1 cellular context compared by ENCODE assay signal in the genomic region with DNA sequence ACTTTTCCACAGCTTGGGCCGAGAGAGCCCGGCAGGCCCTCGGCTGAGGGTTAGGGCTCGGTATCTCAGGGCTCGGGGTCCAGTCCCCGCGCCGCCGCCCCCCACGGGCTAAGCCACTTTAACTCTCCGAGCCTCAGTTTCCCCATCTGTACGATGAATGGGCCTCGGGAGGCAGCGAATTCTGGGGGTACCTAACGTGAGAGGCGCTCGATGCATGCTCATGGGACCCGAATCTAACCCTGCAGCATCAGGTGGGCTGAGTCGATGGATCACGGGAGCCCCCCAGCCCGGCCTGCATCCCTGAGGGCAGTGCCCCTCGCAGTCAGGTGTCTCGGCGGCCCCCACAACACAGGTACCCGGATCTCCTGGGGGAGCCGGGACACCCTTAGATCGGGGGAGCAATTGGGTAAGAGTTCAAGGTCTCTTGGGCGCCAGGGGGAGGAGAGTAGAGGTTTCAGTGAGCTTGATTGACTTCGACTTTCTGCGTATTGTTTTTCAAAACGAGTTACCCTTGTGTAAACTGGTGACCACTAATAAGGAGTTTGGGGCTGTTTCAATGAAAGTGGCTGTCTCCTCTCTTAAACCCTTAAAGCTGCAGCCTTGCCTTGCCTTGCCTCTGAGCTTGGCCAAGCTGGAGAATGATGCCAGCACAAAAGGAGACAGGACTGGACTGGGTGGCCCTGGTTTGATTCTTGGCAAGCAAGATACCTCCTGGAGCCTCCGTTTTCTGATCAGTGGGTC.
TF ChIP-seq lines count a peak whose summit lies in the region.

No MANE protein-coding gene starts in this region.

TF ChIP-seq in HepG2, 621 proteins besides CTCF, POLR2A, EP300 and RAD21 (continued from another document and continues in another):
- TF ChIP-seq, protein P1, sequence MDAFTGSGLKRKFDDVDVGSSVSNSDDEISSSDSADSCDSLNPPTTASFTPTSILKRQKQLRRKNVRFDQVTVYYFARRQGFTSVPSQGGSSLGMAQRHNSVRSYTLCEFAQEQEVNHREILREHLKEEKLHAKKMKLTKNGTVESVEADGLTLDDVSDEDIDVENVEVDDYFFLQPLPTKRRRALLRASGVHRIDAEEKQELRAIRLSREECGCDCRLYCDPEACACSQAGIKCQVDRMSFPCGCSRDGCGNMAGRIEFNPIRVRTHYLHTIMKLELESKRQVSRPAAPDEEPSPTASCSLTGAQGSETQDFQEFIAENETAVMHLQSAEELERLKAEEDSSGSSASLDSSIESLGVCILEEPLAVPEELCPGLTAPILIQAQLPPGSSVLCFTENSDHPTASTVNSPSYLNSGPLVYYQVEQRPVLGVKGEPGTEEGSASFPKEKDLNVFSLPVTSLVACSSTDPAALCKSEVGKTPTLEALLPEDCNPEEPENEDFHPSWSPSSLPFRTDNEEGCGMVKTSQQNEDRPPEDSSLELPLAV (CRISPR knock-in tag; conservative IDR thresholded peaks at IDR 0.05; ENCODE audit: low read depth): no peak
- no peak for TF ChIP-seq ATRX (CRISPR knock-in tag; IDR thresholded peaks at IDR 0.05; ENCODE audit: borderline replicate concordance)
- TF ChIP-seq, protein P2, sequence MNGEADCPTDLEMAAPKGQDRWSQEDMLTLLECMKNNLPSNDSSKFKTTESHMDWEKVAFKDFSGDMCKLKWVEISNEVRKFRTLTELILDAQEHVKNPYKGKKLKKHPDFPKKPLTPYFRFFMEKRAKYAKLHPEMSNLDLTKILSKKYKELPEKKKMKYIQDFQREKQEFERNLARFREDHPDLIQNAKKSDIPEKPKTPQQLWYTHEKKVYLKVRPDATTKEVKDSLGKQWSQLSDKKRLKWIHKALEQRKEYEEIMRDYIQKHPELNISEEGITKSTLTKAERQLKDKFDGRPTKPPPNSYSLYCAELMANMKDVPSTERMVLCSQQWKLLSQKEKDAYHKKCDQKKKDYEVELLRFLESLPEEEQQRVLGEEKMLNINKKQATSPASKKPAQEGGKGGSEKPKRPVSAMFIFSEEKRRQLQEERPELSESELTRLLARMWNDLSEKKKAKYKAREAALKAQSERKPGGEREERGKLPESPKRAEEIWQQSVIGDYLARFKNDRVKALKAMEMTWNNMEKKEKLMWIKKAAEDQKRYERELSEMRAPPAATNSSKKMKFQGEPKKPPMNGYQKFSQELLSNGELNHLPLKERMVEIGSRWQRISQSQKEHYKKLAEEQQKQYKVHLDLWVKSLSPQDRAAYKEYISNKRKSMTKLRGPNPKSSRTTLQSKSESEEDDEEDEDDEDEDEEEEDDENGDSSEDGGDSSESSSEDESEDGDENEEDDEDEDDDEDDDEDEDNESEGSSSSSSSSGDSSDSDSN (CRISPR knock-in tag; IDR thresholded peaks at IDR 0.05): no peak
- TF ChIP-seq U2AF1 (optimal IDR thresholded peaks at IDR 0.05; ENCODE audit: low read depth, low read length): peak; percentile 26
- TF ChIP-seq, protein P3, sequence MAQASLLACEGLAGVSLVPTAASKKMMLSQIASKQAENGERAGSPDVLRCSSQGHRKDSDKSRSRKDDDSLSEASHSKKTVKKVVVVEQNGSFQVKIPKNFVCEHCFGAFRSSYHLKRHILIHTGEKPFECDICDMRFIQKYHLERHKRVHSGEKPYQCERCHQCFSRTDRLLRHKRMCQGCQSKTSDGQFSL (CRISPR knock-in tag; IDR thresholded peaks at IDR 0.05): no peak
- no peak for TF ChIP-seq NR3C1 (CRISPR knock-in tag; IDR thresholded peaks at IDR 0.05)
- TF ChIP-seq RNF2 (conservative IDR thresholded peaks at IDR 0.05; ENCODE audit: low read depth): no peak
- no peak for TF ChIP-seq CENPX (CRISPR knock-in tag; IDR thresholded peaks at IDR 0.05)
- TF ChIP-seq FOXC1 (CRISPR knock-in tag; IDR thresholded peaks at IDR 0.05; ENCODE audit: borderline replicate concordance): no peak
- TF ChIP-seq LCORL (IDR thresholded peaks at IDR 0.05): no peak
- TF ChIP-seq LCORL (CRISPR knock-in tag; IDR thresholded peaks at IDR 0.05): no peak
- TF ChIP-seq ZNF780A (CRISPR knock-in tag; IDR thresholded peaks at IDR 0.05): no peak
- TF ChIP-seq ZNF652 (CRISPR knock-in tag; IDR thresholded peaks at IDR 0.05; ENCODE audit: borderline replicate concordance, low read depth): no peak
- 0 out of 2 replicates have a peak, but pooled peaks have one; percentile 5 for TF ChIP-seq ZNF20 (CRISPR knock-in tag; IDR thresholded peaks at IDR 0.05)
- TF ChIP-seq ZNF143 (CRISPR knock-in tag; IDR thresholded peaks at IDR 0.05): no peak
- TF ChIP-seq, protein P4, sequence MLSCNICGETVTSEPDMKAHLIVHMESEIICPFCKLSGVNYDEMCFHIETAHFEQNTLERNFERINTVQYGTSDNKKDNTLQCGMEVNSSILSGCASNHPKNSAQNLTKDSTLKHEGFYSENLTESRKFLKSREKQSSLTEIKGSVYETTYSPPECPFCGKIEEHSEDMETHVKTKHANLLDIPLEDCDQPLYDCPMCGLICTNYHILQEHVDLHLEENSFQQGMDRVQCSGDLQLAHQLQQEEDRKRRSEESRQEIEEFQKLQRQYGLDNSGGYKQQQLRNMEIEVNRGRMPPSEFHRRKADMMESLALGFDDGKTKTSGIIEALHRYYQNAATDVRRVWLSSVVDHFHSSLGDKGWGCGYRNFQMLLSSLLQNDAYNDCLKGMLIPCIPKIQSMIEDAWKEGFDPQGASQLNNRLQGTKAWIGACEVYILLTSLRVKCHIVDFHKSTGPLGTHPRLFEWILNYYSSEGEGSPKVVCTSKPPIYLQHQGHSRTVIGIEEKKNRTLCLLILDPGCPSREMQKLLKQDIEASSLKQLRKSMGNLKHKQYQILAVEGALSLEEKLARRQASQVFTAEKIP (CRISPR knock-in tag; IDR thresholded peaks at IDR 0.05; ENCODE audit: borderline replicate concordance): no peak
- no peak for TF ChIP-seq ZSCAN25 (CRISPR knock-in tag; IDR thresholded peaks at IDR 0.05)
- no peak for TF ChIP-seq ZNF333 (CRISPR knock-in tag; IDR thresholded peaks at IDR 0.05; ENCODE audit: borderline replicate concordance)
- TF ChIP-seq HDAC2 (CRISPR knock-in tag; IDR thresholded peaks at IDR 0.05): no peak
- no peak for TF ChIP-seq KLF6 (CRISPR knock-in tag; IDR thresholded peaks at IDR 0.05)
- TF ChIP-seq HNRNPH1 (optimal IDR thresholded peaks at IDR 0.05; ENCODE audit: low read depth, low read length): no peak
- TF ChIP-seq ZNF883 (CRISPR knock-in tag; IDR thresholded peaks at IDR 0.05; ENCODE audit: not compliant biosample characterization): no peak
- no peak for TF ChIP-seq ZNF792 (CRISPR knock-in tag; IDR thresholded peaks at IDR 0.05)
- TF ChIP-seq ZC3H13 (CRISPR knock-in tag; IDR thresholded peaks at IDR 0.05): no peak
- no peak for TF ChIP-seq TBX2 (CRISPR knock-in tag; IDR thresholded peaks at IDR 0.05; ENCODE audit: borderline replicate concordance)
- TF ChIP-seq ZNF563 (CRISPR knock-in tag; IDR thresholded peaks at IDR 0.05): no peak; the same call in 1 of the 2 replicates
- no peak for TF ChIP-seq XRCC5 (optimal IDR thresholded peaks at IDR 0.05; ENCODE audit: low read length)
- TF ChIP-seq KDM2A (CRISPR knock-in tag; IDR thresholded peaks at IDR 0.05; ENCODE audit: borderline replicate concordance, low read depth): no peak
- TF ChIP-seq, protein P5, sequence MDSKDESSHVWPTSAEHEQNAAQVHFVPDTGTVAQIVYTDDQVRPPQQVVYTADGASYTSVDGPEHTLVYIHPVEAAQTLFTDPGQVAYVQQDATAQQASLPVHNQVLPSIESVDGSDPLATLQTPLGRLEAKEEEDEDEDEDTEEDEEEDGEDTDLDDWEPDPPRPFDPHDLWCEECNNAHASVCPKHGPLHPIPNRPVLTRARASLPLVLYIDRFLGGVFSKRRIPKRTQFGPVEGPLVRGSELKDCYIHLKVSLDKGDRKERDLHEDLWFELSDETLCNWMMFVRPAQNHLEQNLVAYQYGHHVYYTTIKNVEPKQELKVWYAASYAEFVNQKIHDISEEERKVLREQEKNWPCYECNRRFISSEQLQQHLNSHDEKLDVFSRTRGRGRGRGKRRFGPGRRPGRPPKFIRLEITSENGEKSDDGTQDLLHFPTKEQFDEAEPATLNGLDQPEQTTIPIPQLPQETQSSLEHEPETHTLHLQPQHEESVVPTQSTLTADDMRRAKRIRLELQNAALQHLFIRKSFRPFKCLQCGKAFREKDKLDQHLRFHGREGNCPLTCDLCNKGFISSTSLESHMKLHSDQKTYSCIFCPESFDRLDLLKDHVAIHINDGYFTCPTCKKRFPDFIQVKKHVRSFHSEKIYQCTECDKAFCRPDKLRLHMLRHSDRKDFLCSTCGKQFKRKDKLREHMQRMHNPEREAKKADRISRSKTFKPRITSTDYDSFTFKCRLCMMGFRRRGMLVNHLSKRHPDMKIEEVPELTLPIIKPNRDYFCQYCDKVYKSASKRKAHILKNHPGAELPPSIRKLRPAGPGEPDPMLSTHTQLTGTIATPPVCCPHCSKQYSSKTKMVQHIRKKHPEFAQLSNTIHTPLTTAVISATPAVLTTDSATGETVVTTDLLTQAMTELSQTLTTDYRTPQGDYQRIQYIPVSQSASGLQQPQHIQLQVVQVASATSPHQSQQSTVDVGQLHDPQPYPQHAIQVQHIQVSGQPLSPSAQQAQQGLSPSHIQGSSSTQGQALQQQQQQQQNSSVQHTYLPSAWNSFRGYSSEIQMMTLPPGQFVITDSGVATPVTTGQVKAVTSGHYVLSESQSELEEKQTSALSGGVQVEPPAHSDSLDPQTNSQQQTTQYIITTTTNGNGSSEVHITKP (CRISPR knock-in tag; IDR thresholded peaks at IDR 0.05; ENCODE audit: low read depth): peak; percentile 53; the same call in 1 of the 2 replicates
- TF ChIP-seq, protein P6, sequence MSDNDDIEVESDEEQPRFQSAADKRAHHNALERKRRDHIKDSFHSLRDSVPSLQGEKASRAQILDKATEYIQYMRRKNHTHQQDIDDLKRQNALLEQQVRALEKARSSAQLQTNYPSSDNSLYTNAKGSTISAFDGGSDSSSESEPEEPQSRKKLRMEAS (IDR thresholded peaks at IDR 0.05): no peak
- TF ChIP-seq ZNF557 (CRISPR knock-in tag; IDR thresholded peaks at IDR 0.05): no peak
- TF ChIP-seq KLF16 (CRISPR knock-in tag; IDR thresholded peaks at IDR 0.05): no peak
- TF ChIP-seq ESRRA (CRISPR knock-in tag; IDR thresholded peaks at IDR 0.05; ENCODE audit: low read depth): no peak
- 0 out of 2 replicates have a peak, but pooled peaks have one; percentile 18 for TF ChIP-seq ETV5 (CRISPR knock-in tag; IDR thresholded peaks at IDR 0.05; ENCODE audit: borderline replicate concordance)
- TF ChIP-seq, protein P7, sequence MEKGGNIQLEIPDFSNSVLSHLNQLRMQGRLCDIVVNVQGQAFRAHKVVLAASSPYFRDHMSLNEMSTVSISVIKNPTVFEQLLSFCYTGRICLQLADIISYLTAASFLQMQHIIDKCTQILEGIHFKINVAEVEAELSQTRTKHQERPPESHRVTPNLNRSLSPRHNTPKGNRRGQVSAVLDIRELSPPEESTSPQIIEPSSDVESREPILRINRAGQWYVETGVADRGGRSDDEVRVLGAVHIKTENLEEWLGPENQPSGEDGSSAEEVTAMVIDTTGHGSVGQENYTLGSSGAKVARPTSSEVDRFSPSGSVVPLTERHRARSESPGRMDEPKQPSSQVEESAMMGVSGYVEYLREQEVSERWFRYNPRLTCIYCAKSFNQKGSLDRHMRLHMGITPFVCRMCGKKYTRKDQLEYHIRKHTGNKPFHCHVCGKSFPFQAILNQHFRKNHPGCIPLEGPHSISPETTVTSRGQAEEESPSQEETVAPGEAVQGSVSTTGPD (CRISPR knock-in tag; IDR thresholded peaks at IDR 0.05): no peak
- TF ChIP-seq, protein P8, sequence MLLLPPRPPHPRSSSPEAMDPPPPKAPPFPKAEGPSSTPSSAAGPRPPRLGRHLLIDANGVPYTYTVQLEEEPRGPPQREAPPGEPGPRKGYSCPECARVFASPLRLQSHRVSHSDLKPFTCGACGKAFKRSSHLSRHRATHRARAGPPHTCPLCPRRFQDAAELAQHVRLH (CRISPR knock-in tag; IDR thresholded peaks at IDR 0.05; ENCODE audit: borderline replicate concordance, low read depth): no peak
- no peak for TF ChIP-seq STAT5B (CRISPR knock-in tag; IDR thresholded peaks at IDR 0.05)
- TF ChIP-seq, protein P9, sequence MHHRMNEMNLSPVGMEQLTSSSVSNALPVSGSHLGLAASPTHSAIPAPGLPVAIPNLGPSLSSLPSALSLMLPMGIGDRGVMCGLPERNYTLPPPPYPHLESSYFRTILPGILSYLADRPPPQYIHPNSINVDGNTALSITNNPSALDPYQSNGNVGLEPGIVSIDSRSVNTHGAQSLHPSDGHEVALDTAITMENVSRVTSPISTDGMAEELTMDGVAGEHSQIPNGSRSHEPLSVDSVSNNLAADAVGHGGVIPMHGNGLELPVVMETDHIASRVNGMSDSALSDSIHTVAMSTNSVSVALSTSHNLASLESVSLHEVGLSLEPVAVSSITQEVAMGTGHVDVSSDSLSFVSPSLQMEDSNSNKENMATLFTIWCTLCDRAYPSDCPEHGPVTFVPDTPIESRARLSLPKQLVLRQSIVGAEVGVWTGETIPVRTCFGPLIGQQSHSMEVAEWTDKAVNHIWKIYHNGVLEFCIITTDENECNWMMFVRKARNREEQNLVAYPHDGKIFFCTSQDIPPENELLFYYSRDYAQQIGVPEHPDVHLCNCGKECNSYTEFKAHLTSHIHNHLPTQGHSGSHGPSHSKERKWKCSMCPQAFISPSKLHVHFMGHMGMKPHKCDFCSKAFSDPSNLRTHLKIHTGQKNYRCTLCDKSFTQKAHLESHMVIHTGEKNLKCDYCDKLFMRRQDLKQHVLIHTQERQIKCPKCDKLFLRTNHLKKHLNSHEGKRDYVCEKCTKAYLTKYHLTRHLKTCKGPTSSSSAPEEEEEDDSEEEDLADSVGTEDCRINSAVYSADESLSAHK (CRISPR knock-in tag; IDR thresholded peaks at IDR 0.05; ENCODE audit: borderline replicate concordance): no peak
- TF ChIP-seq, protein P10, sequence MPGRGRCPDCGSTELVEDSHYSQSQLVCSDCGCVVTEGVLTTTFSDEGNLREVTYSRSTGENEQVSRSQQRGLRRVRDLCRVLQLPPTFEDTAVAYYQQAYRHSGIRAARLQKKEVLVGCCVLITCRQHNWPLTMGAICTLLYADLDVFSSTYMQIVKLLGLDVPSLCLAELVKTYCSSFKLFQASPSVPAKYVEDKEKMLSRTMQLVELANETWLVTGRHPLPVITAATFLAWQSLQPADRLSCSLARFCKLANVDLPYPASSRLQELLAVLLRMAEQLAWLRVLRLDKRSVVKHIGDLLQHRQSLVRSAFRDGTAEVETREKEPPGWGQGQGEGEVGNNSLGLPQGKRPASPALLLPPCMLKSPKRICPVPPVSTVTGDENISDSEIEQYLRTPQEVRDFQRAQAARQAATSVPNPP (CRISPR knock-in tag; IDR thresholded peaks at IDR 0.05): no peak
- no peak for TF ChIP-seq DNMT1 (CRISPR knock-in tag; IDR thresholded peaks at IDR 0.05)
- TF ChIP-seq, protein P11, sequence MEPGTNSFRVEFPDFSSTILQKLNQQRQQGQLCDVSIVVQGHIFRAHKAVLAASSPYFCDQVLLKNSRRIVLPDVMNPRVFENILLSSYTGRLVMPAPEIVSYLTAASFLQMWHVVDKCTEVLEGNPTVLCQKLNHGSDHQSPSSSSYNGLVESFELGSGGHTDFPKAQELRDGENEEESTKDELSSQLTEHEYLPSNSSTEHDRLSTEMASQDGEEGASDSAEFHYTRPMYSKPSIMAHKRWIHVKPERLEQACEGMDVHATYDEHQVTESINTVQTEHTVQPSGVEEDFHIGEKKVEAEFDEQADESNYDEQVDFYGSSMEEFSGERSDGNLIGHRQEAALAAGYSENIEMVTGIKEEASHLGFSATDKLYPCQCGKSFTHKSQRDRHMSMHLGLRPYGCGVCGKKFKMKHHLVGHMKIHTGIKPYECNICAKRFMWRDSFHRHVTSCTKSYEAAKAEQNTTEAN (CRISPR knock-in tag; conservative IDR thresholded peaks at IDR 0.05): no peak
- no peak for TF ChIP-seq ZNF331 (CRISPR knock-in tag; IDR thresholded peaks at IDR 0.05)
- TF ChIP-seq SRSF4 (IDR thresholded peaks at IDR 0.05; ENCODE audit: low read depth, low read length, poor library complexity, severe bottlenecking): no peak
